27 cellular contexts compared by ENCODE assay signal in the genomic region with DNA sequence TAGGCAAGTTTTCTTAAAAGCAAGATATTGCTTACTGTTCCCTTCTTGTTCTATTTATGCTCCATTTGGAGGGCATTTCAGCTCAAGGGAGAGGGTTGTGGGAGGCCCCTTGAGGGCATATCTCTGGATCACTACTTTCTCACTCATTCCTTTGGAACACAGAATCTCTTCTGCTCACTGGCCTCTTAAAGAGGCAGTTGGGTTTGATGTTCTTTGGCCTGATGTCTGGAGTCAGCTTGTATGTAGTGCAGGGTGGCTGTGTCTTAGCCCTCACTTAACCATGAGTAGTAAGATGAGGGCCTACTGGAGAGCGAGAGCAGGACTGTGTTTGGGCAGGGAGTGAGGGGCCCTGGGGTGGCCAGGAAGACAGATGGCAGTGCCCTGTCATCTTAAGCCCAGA.
"Had no signal": no experiment of that assay in that cellular context is flagged by ENCODE, and none has a peak within 500 bp of the region (broad histone marks: within the 10 kb centered on the region; RNA-seq: fewer than 3 reads in every experiment).

No MANE protein-coding gene starts in this region.

- H3K36me3 ChIP-seq: ovary had no signal

- H3K27ac Mint-ChIP-seq: activated B cell treated with CpG ODN at 0.5 μM for 24 hours; activated CD4-positive, alpha-beta memory T cell treated with anti-CD3 and anti-CD28 coated beads for 36 hours; activated CD4-positive, alpha-beta T cell treated with anti-CD3 and anti-CD28 coated beads for 36 hours; activated naive CD8-positive, alpha-beta T cell treated with anti-CD3 and anti-CD28 coated beads, Interleukin-2, amount 50 U/mL, for 24 hours; memory B cell; T-cell had no signal

- H3K4me3 ChIP-seq: body of pancreas, dorsolateral prefrontal cortex, esophagus squamous epithelium, gastroesophageal sphincter, heart left ventricle, ovary, psoas muscle, thoracic aorta, upper lobe of right lung had no signal

- DNase-seq: activated B cell treated with CpG ODN at 0.5 μM for 24 hours; activated CD4-positive, alpha-beta memory T cell treated with anti-CD3 and anti-CD28 coated beads for 36 hours; activated CD4-positive, alpha-beta T cell treated with anti-CD3 and anti-CD28 coated beads for 36 hours; activated naive CD4-positive, alpha-beta T cell treated with anti-CD3 and anti-CD28 coated beads, Interleukin-2, amount 50 U/mL, for 16 hours; activated naive CD8-positive, alpha-beta T cell treated with anti-CD3 and anti-CD28 coated beads, Interleukin-2, amount 50 U/mL, for 24 hours; activated T-cell treated with anti-CD3 and anti-CD28 coated beads, Interleukin-2, amount 50 U/mL, for 48 hours; anterior cingulate cortex; body of pancreas; caudate nucleus; effector memory CD8-positive, alpha-beta T cell; esophagus squamous epithelium; heart left ventricle; islet precursor cell; naive B cell; ovary; psoas muscle; right cardiac atrium; stimulated activated CD4-positive, alpha-beta T cell treated with anti-CD3 and anti-CD28 coated beads, Interleukin-4, amount 100 ng/mL, for 24 hours; stimulated activated naive CD4-positive, alpha-beta T cell treated with Interleukin-2 at 50 U/mL for 16 hours; T-helper 9 cell; upper lobe of right lung had no signal

- H3K4me3 Mint-ChIP-seq: activated B cell treated with CpG ODN at 0.5 μM for 24 hours; activated CD4-positive, alpha-beta memory T cell treated with anti-CD3 and anti-CD28 coated beads for 36 hours; activated CD4-positive, alpha-beta T cell treated with anti-CD3 and anti-CD28 coated beads for 36 hours; activated naive CD8-positive, alpha-beta T cell treated with anti-CD3 and anti-CD28 coated beads, Interleukin-2, amount 50 U/mL, for 24 hours; effector memory CD8-positive, alpha-beta T cell; memory B cell; T-cell had no signal

- H3K27me3 ChIP-seq: body of pancreas, dorsolateral prefrontal cortex, esophagus squamous epithelium, gastroesophageal sphincter, heart left ventricle, ovary, upper lobe of right lung had no signal

- H3K9me3 ChIP-seq: body of pancreas, esophagus squamous epithelium, gastroesophageal sphincter, heart left ventricle, ovary, psoas muscle, thoracic aorta, upper lobe of right lung had no signal

- ATAC-seq: activated CD4-positive, alpha-beta T cell treated with anti-CD3 and anti-CD28 coated beads for 36 hours; activated naive CD8-positive, alpha-beta T cell treated with anti-CD3 and anti-CD28 coated beads, Interleukin-2, amount 50 U/mL, for 24 hours; body of pancreas; effector memory CD8-positive, alpha-beta T cell; gastroesophageal sphincter; heart left ventricle; left colon; psoas muscle; right cardiac atrium; T-cell; upper lobe of right lung had no signal

- H3K9me3 Mint-ChIP-seq: activated B cell treated with CpG ODN at 0.5 μM for 24 hours; activated CD4-positive, alpha-beta memory T cell treated with anti-CD3 and anti-CD28 coated beads for 36 hours; activated naive CD8-positive, alpha-beta T cell treated with anti-CD3 and anti-CD28 coated beads, Interleukin-2, amount 50 U/mL, for 24 hours; effector memory CD8-positive, alpha-beta T cell; memory B cell; naive B cell; T-cell had no signal

- H3K27me3 Mint-ChIP-seq: activated B cell treated with CpG ODN at 0.5 μM for 24 hours; activated CD4-positive, alpha-beta memory T cell treated with anti-CD3 and anti-CD28 coated beads for 36 hours; activated CD4-positive, alpha-beta T cell treated with anti-CD3 and anti-CD28 coated beads for 36 hours; activated naive CD8-positive, alpha-beta T cell treated with anti-CD3 and anti-CD28 coated beads, Interleukin-2, amount 50 U/mL, for 24 hours; effector memory CD8-positive, alpha-beta T cell; memory B cell; naive B cell; T-cell had no signal
